1 cellular context compared by ENCODE assay signal in genomic region chr18:9638886-9639285, GRCh38.
TF ChIP-seq lines count a peak whose summit lies in the region.

No MANE protein-coding gene starts in this region.

TF ChIP-seq in SK-N-SH treated with all-trans-retinoic acid at 6 μM for 48 hours, 23 proteins besides CTCF, POLR2A, EP300 and RAD21 (continued from another document):
- TF ChIP-seq GLIS3 (CRISPR knock-in tag; IDR thresholded peaks at IDR 0.05) (no peak), BACH2 (CRISPR knock-in tag; IDR thresholded peaks at IDR 0.05; ENCODE audit: borderline replicate concordance) (no peak), ZFP3 (CRISPR knock-in tag; IDR thresholded peaks at IDR 0.05) (no peak), ZNF70 (CRISPR knock-in tag; IDR thresholded peaks at IDR 0.05) (no peak), ARNTL (CRISPR knock-in tag; IDR thresholded peaks at IDR 0.05; ENCODE audit: borderline replicate concordance, low read depth) (no peak), TOX (CRISPR knock-in tag; IDR thresholded peaks at IDR 0.05; ENCODE audit: borderline replicate concordance) (no peak)
